Comparison of ENCODE assay signal across 19 cellular contexts in the genomic region with DNA sequence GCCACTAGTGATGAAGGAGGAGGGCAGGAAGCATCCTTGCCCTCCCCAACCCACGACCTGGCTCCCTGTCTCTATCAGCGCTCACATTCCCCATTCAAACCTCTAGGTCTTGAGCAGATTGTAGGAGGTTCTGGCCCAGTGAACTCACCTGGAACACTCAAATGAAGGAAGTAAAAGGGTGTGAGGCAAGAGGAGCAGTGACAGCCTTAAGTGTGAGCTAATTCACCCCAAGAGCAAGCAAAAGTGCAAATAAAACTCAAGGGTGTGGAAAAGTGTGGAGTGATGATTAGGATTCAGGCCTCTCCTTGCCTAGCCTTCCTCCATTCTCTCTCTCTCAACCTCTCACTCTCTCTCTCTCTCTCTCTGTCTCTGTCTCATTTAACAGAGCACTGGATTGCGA. TPM values are rescaled to one million over a fixed set of nuclear protein-coding genes. Genes with fewer than 3 reads are reported as not detected.
A peak's percentile ranks its signal among the peaks of the same experiment; 100 is the strongest.
DNase-seq lines count a peak whose midpoint lies in the region; ATAC-seq and TF ChIP-seq lines count a peak whose summit lies in the region.
"Had no signal": no experiment of that assay in that cellular context is flagged by ENCODE, and none has a peak within 500 bp of the region (broad histone marks: within the 10 kb centered on the region; RNA-seq: fewer than 3 reads in every experiment).

No MANE protein-coding gene starts in this region.

- TF ChIP-seq POLR2A in thyroid gland (IDR thresholded peaks at IDR 0.05): no peak

- H3K4me1 ChIP-seq in thyroid gland: peaks cover 5 to 6% of the 10 kb centered on the region in 2 donors
- H3K4me1 ChIP-seq: A549 had no signal

- H3K36me3 ChIP-seq in thyroid gland: no peaks in the 10 kb centered on the region

- no peak overlapping the region for H3K4me3 ChIP-seq in thyroid gland (replicated peaks in 1 of 3)
- H3K4me3 ChIP-seq: A549, GM23338 had no signal

- no peaks in the 10 kb centered on the region for H3K9me3 ChIP-seq in thyroid gland
- H3K9me3 ChIP-seq: A549 had no signal

- peak; percentile 4 for DNase-seq in DMS79 treated with DMSO at 0.1 percent for 48 hours (lab: John Stamatoyannopoulos, UW)
- DNase-seq in DMS79 (lab: John Stamatoyannopoulos, UW): no peak
- DNase-seq in left colon: no peak
- DNase-seq in thyroid gland: peak; percentile 16 to 22
- DNase-seq in stimulated activated CD4-positive, alpha-beta T cell treated with anti-CD3 and anti-CD28 coated beads, Interleukin-4, amount 100 ng/mL, for 24 hours: no peak
- no peak for DNase-seq in NCI-H146 (lab: John Stamatoyannopoulos, UW)
- DNase-seq in activated CD8-positive, alpha-beta T cell treated with anti-CD3 and anti-CD28 coated beads, Interleukin-2, amount 10 ng/mL, durations not matched to agents 7 days and 5 days: no peak
- DNase-seq: AML-193; CD4-positive, alpha-beta memory T cell; DMS153; DND-41; EL; H7; KG1 had no signal

- peaks cover 14% of the 10 kb centered on the region for H3K27me3 Mint-ChIP-seq in activated CD8-positive, alpha-beta T cell treated with anti-CD3 and anti-CD28 coated beads, Interleukin-2, amount 10 ng/mL, durations not matched to agents 7 days and 5 days (ENCODE audit: low read depth)

- no peak overlapping the region for H3K27ac Mint-ChIP-seq in activated CD8-positive, alpha-beta T cell treated with anti-CD3 and anti-CD28 coated beads, Interleukin-2, amount 10 ng/mL, durations not matched to agents 7 days and 5 days
- H3K27ac Mint-ChIP-seq: CD14-positive monocyte; CD4-positive, alpha-beta memory T cell; GM23338 had no signal

- intact Hi-C loops in left colon (cut with DNase I, micrococcal nuclease) (no loop called here), thyroid gland (cut with DNase I) (no loop called here)

- CTCF ChIA-PET in activated CD8-positive, alpha-beta T cell treated with anti-CD3 and anti-CD28 coated beads, Interleukin-2, amount 10 ng/mL, durations not matched to agents 7 days and 5 days (lab: Charles Lee): no interaction called here

- no peak overlapping the region for H3K27ac ChIP-seq in thyroid gland
- H3K27ac ChIP-seq: A549 had no signal

- no peaks in the 10 kb centered on the region for H3K27me3 ChIP-seq in thyroid gland

- H3K9me3 Mint-ChIP-seq in activated CD8-positive, alpha-beta T cell treated with anti-CD3 and anti-CD28 coated beads, Interleukin-2, amount 10 ng/mL, durations not matched to agents 7 days and 5 days (ENCODE audit: insufficient read depth): no peaks in the 10 kb centered on the region
- H3K9me3 Mint-ChIP-seq: CD4-positive, alpha-beta memory T cell; GM23338 had no signal

- H3K4me1 Mint-ChIP-seq in activated CD8-positive, alpha-beta T cell treated with anti-CD3 and anti-CD28 coated beads, Interleukin-2, amount 10 ng/mL, durations not matched to agents 7 days and 5 days (ENCODE audit: low read depth): no peaks in the 10 kb centered on the region
- H3K4me1 Mint-ChIP-seq: CD4-positive, alpha-beta memory T cell had no signal

- peak; percentile 54 for ATAC-seq in left colon
- ATAC-seq in activated CD8-positive, alpha-beta T cell treated with anti-CD3 and anti-CD28 coated beads, Interleukin-2, amount 10 ng/mL, durations not matched to agents 7 days and 5 days: no peak
- ATAC-seq: A549, GM23338, HCT116, HepG2 had no signal

- no peak for TF ChIP-seq CTCF in thyroid gland (IDR thresholded peaks at IDR 0.05)

- POLR2A ChIA-PET in activated CD8-positive, alpha-beta T cell treated with anti-CD3 and anti-CD28 coated beads, Interleukin-2, amount 10 ng/mL, durations not matched to agents 7 days and 5 days (lab: Charles Lee): no interaction called here

- no peaks in the 10 kb centered on the region for H3K36me3 Mint-ChIP-seq in activated CD8-positive, alpha-beta T cell treated with anti-CD3 and anti-CD28 coated beads, Interleukin-2, amount 10 ng/mL, durations not matched to agents 7 days and 5 days (ENCODE audit: low read depth)
- H3K36me3 Mint-ChIP-seq: CD4-positive, alpha-beta memory T cell had no signal

- WGBS in thyroid gland, 2 donors: 69 to 71% methylated on average over 3 of the region's 3 CpGs

- no peak overlapping the region for H3K4me3 Mint-ChIP-seq in activated CD8-positive, alpha-beta T cell treated with anti-CD3 and anti-CD28 coated beads, Interleukin-2, amount 10 ng/mL, durations not matched to agents 7 days and 5 days
- H3K4me3 Mint-ChIP-seq: CD14-positive monocyte; CD4-positive, alpha-beta memory T cell; GM23338 had no signal

RNA-seq across cellular contexts. Expression of a gene that starts 41.0 kb away (rescaled TPM):
- total RNA-seq in left colon (10 to 100 TPM; 46.8 to 73.1 TPM), thyroid gland (100 to 1,000 TPM; 462 to 802 (median 490) TPM)
- 1 to 10 TPM; 1.2 to 1.4 TPM for total RNA-seq in activated CD8-positive, alpha-beta T cell treated with anti-CD3 and anti-CD28 coated beads, Interleukin-2, amount 10 ng/mL, durations not matched to agents 7 days and 5 days

Comparison
In these comparisons a context has a peak if more than half of its experiments do, and no peak if none do; other contexts are left out.
1. DNase-seq: peak in DMS79 treated with DMSO at 0.1 percent for 48 hours (single experiment) and thyroid gland (2 of 2); none in DMS79 (single experiment), left colon (0 of 2), stimulated activated CD4-positive, alpha-beta T cell treated with anti-CD3 and anti-CD28 coated beads, Interleukin-4, amount 100 ng/mL, for 24 hours (single experiment), NCI-H146 (single experiment) and activated CD8-positive, alpha-beta T cell treated with anti-CD3 and anti-CD28 coated beads, Interleukin-2, amount 10 ng/mL, durations not matched to agents 7 days and 5 days (single experiment).
2. RNA of a gene that starts 41.0 kb away (total RNA-seq): 462 to 802 TPM in thyroid gland and 46.8 to 73.1 TPM in left colon; 1.2 to 1.4 TPM in activated CD8-positive, alpha-beta T cell treated with anti-CD3 and anti-CD28 coated beads, Interleukin-2, amount 10 ng/mL, durations not matched to agents 7 days and 5 days; every median in the first group is over 10 times any median in the second.